9 cellular contexts compared by ENCODE assay signal in the genomic region with DNA sequence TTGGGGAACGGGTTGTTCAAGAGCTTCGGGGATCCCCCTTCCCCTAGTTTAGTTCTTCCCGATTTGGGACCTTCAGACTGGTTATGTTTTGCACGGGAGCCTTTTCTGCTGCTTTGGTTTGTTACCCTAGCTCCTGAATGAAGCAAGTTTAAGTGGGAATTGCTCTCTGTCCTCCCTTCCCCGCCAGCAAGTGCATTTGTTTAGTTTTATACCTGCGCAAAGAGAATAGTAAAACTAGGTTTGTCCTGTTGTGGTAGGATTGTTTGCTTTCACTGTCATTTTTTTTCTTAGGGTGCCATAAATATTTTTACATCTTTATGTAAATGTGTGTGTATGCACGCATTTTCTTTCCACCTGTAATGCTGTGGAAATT. TPM values are rescaled to one million over a fixed set of nuclear protein-coding genes. Genes with fewer than 3 reads are reported as not detected.
A peak's percentile ranks its signal among the peaks of the same experiment; 100 is the strongest.
DNase-seq lines count a peak whose midpoint lies in the region; ATAC-seq, FAIRE-seq and TF ChIP-seq lines count a peak whose summit lies in the region.
"Had no signal": no experiment of that assay in that cellular context is flagged by ENCODE, and none has a peak within 500 bp of the region (broad histone marks: within the 10 kb centered on the region; RNA-seq: fewer than 3 reads in every experiment).

No MANE protein-coding gene starts in this region.

- H3K4me3 ChIP-seq in ascending aorta = peak overlapping the region; percentile 84 to 93
- H3K4me3 ChIP-seq in kidney (ENCODE audit: low read length in 2 of 2) = peak overlapping the region; percentile 73 to 74
- peak overlapping the region; percentile 61 to 83 for H3K4me3 ChIP-seq in testis

- peak overlapping the region; percentile 79 for H3K4me3 Mint-ChIP-seq in T-helper 2 cell treated with Interferon-gamma antibody and Interleukin-4, amounts not matched to agents 5 μg/mL and 100 μg/mL, for 36 hours

- no peaks in the 10 kb centered on the region for H3K36me3 Mint-ChIP-seq in T-helper 2 cell treated with Interferon-gamma antibody and Interleukin-4, amounts not matched to agents 5 μg/mL and 100 μg/mL, for 36 hours (ENCODE audit: low read depth)

- ATAC-seq in GM19455 (IDR thresholded peaks at IDR 0.05; ENCODE audit: unreplicated experiment) = no peak

- H3K4me1 ChIP-seq in ascending aorta (peaks cover 0 to 10% of the 10 kb centered on the region in 2 donors), kidney (ENCODE audit: control insufficient read depth in 1 of 2, insufficient read depth in 1 of 2, low read depth in 1 of 2, low read length in 2 of 2) (peaks cover 0 to 3% of the 10 kb centered on the region in 2 donors), testis (no peaks in the 10 kb centered on the region)

- intact Hi-C loops in ascending aorta (cut with DNase I) (no loop called here), kidney (cut with DNase I) (no loop called here), testis (cut with DNase I; ENCODE audit: low total_unique reads) (no loop called here)

- FAIRE-seq in kidney (lab: Jason Lieb, UNC) = no peak

- H3K36me3 ChIP-seq in ascending aorta = no peaks in the 10 kb centered on the region
- H3K36me3 ChIP-seq in kidney (ENCODE audit: control insufficient read depth in 1 of 2, insufficient read depth in 2 of 2, low read length in 2 of 2) = no peaks in the 10 kb centered on the region
- no peaks in the 10 kb centered on the region for H3K36me3 ChIP-seq in testis (ENCODE audit: low read depth, missing control alignments)

- no peaks in the 10 kb centered on the region for H3K9me3 Mint-ChIP-seq in T-helper 2 cell treated with Interferon-gamma antibody and Interleukin-4, amounts not matched to agents 5 μg/mL and 100 μg/mL, for 36 hours

- H3K27ac ChIP-seq in ascending aorta (no peak overlapping the region), kidney (ENCODE audit: low read depth in 2 of 2, low read length in 2 of 2) (peak overlapping the region; percentile 14 to 58), testis (peak overlapping the region in 1 of 2 donors; percentile 62)

- peaks cover 3% of the 10 kb centered on the region for H3K4me1 Mint-ChIP-seq in T-helper 2 cell treated with Interferon-gamma antibody and Interleukin-4, amounts not matched to agents 5 μg/mL and 100 μg/mL, for 36 hours (ENCODE audit: low read depth)

- TF ChIP-seq CTCF in ascending aorta (IDR thresholded peaks at IDR 0.05) = no peak
- TF ChIP-seq CTCF in kidney (IDR thresholded peaks at IDR 0.05; ENCODE audit: borderline replicate concordance, extremely low read depth, insufficient read depth) = no peak
- no peak for TF ChIP-seq CTCF in testis (IDR thresholded peaks at IDR 0.05)

- no peak for TF ChIP-seq POLR2A in testis (IDR thresholded peaks at IDR 0.05)

- WGBS in testis, 2 donors = 20 to 23% methylated on average over 7 of the region's 7 CpGs

- H3K27me3 Mint-ChIP-seq in T-helper 2 cell treated with Interferon-gamma antibody and Interleukin-4, amounts not matched to agents 5 μg/mL and 100 μg/mL, for 36 hours (ENCODE audit: low read depth) = peaks cover 66% of the 10 kb centered on the region

- H3K9me3 ChIP-seq in ascending aorta (no peaks in the 10 kb centered on the region), kidney (ENCODE audit: control insufficient read depth in 1 of 2, low read length in 2 of 2) (no peaks in the 10 kb centered on the region), testis (no peaks in the 10 kb centered on the region)

- H3K9ac ChIP-seq in kidney (ENCODE audit: low read length in 2 of 2) = peak overlapping the region; percentile 50 to 70

- no peak overlapping the region for H3K27ac Mint-ChIP-seq in T-helper 2 cell treated with Interferon-gamma antibody and Interleukin-4, amounts not matched to agents 5 μg/mL and 100 μg/mL, for 36 hours

- H3K27me3 ChIP-seq in ascending aorta (no peaks in the 10 kb centered on the region), testis (no peaks in the 10 kb centered on the region)

- no peak for DNase-seq in T-helper 2 cell treated with Interferon-gamma antibody and Interleukin-4, amounts not matched to agents 5 μg/mL and 100 μg/mL, for 36 hours (ENCODE audit: low spot score)
- DNase-seq in T-helper 2 cell (no peak), ascending aorta (ENCODE audit: low spot score in 2 of 2) (no peak), kidney (no peak), testis (no peak), mesenteric fat pad (ENCODE audit: low spot score) (no peak), NCI-H2081 treated with DMSO at 0.1 percent for 48 hours (lab: John Stamatoyannopoulos, UW) (no peak)
- DNase-seq: DND-41 had no signal

RNA-seq across cellular contexts. Expression of gene SH3BGRL2, which starts 0.7 kb away (rescaled TPM):
- total RNA-seq in ascending aorta = 73.0 TPM
- total RNA-seq in kidney = 14.6 TPM
- 18.6 TPM for polyA plus RNA-seq in kidney (ENCODE audit: insufficient read depth, low read depth, low replicate concordance)
- total RNA-seq in testis = 1 to 10 TPM; 6.3 to 9.8 TPM
- 5.5 TPM for polyA plus RNA-seq in testis (ENCODE audit: insufficient read depth, low read depth, low replicate concordance)
- 24.1 TPM for total RNA-seq in mesenteric fat pad

Comparison
In these comparisons a context has a peak if more than half of its experiments do, and no peak if none do; other contexts are left out.
1. H3K27ac ChIP-seq: peak in kidney (2 of 2); none in ascending aorta (0 of 2).
2. Peak in every context shown above with its lines, with median percentiles within 50 percentile points of each other: H3K4me3 ChIP-seq.